29 cellular contexts compared by ENCODE assay signal in genomic region chr6:30565772-30566171, GRCh38. TPM values are rescaled to one million over a fixed set of nuclear protein-coding genes. Genes with fewer than 3 reads are reported as not detected.
DNase-seq lines count a peak whose midpoint lies in the region; ATAC-seq and TF ChIP-seq lines count a peak whose summit lies in the region.
"Had no signal": no experiment of that assay in that cellular context is flagged by ENCODE, and none has a peak within 500 bp of the region (broad histone marks: within the 10 kb centered on the region; RNA-seq: fewer than 3 reads in every experiment).

No MANE protein-coding gene starts in this region.

- H3K4me1 Mint-ChIP-seq in stimulated activated naive CD8-positive, alpha-beta T cell treated with anti-CD3 and anti-CD28 coated beads, Interleukin-15, Interleukin-2, amounts not matched to agents 100 ng/mL and 50 ng/mL, for 24 hours (ENCODE audit: low read depth): peaks cover 30% of the 10 kb centered on the region
- H3K4me1 Mint-ChIP-seq in stimulated activated naive CD8-positive, alpha-beta T cell treated with anti-CD3 and anti-CD28 coated beads, Interleukin-15, amount 100 ng/mL, for 72 hours: peaks cover 44% of the 10 kb centered on the region

- H3K27me3 ChIP-seq in adrenal gland (no peaks in the 10 kb centered on the region), right lobe of liver (no peaks in the 10 kb centered on the region)
- H3K27me3 ChIP-seq: sigmoid colon, tibial nerve had no signal

- no peak for TF ChIP-seq CTCF in adrenal gland (IDR thresholded peaks at IDR 0.05)
- no peak for TF ChIP-seq CTCF in right lobe of liver (IDR thresholded peaks at IDR 0.05)

- intact Hi-C loops in adrenal gland (cut with DNase I) (no loop called here), right lobe of liver (cut with DNase I) (no loop called here), cardiac septum (cut with DNase I) (no loop called here)

- no peak overlapping the region for H3K4me3 Mint-ChIP-seq in stimulated activated naive CD8-positive, alpha-beta T cell treated with anti-CD3 and anti-CD28 coated beads, Interleukin-15, Interleukin-2, amounts not matched to agents 100 ng/mL and 50 ng/mL, for 24 hours
- no peak overlapping the region for H3K4me3 Mint-ChIP-seq in stimulated activated naive CD8-positive, alpha-beta T cell treated with anti-CD3 and anti-CD28 coated beads, Interleukin-15, amount 100 ng/mL, for 72 hours
- H3K4me3 Mint-ChIP-seq: CD8-positive, alpha-beta T cell; immature natural killer cell; memory B cell had no signal

- H3K36me3 ChIP-seq in adrenal gland (replicated peaks in 1 of 2) (peaks cover 0 to 24% of the 10 kb centered on the region in 2 donors), right lobe of liver (no peaks in the 10 kb centered on the region)

- no peaks in the 10 kb centered on the region for H3K27me3 Mint-ChIP-seq in stimulated activated naive CD8-positive, alpha-beta T cell treated with anti-CD3 and anti-CD28 coated beads, Interleukin-15, Interleukin-2, amounts not matched to agents 100 ng/mL and 50 ng/mL, for 24 hours
- no peaks in the 10 kb centered on the region for H3K27me3 Mint-ChIP-seq in stimulated activated naive CD8-positive, alpha-beta T cell treated with anti-CD3 and anti-CD28 coated beads, Interleukin-15, amount 100 ng/mL, for 72 hours
- H3K27me3 Mint-ChIP-seq: memory B cell had no signal

- peaks cover 30% of the 10 kb centered on the region for H3K36me3 Mint-ChIP-seq in stimulated activated naive CD8-positive, alpha-beta T cell treated with anti-CD3 and anti-CD28 coated beads, Interleukin-15, Interleukin-2, amounts not matched to agents 100 ng/mL and 50 ng/mL, for 24 hours (ENCODE audit: low read depth)
- H3K36me3 Mint-ChIP-seq in activated naive CD4-positive, alpha-beta T cell treated with anti-CD3 and anti-CD28 coated beads, Interleukin-2, amount 50 U/mL, for 72 hours: peaks cover 14 to 21% of the 10 kb centered on the region in 2 donors

- no peak overlapping the region for H3K4me3 ChIP-seq in adrenal gland
- no peak overlapping the region for H3K4me3 ChIP-seq in right lobe of liver
- H3K4me3 ChIP-seq: sigmoid colon, tibial nerve had no signal

- no peak for ATAC-seq in stimulated activated naive CD8-positive, alpha-beta T cell treated with anti-CD3 and anti-CD28 coated beads, Interleukin-15, amount 100 ng/mL, for 72 hours
- ATAC-seq in right lobe of liver (peak; percentile 69 to 77 (median 72)), HG03521 (IDR thresholded peaks at IDR 0.05; ENCODE audit: unreplicated experiment) (no peak)
- no peak for ATAC-seq in activated naive CD4-positive, alpha-beta T cell treated with anti-CD3 and anti-CD28 coated beads, Interleukin-2, amount 50 U/mL, for 72 hours
- ATAC-seq: CD8-positive, alpha-beta T cell; HCT116; left colon had no signal

- peaks cover 0 to 12% of the 10 kb centered on the region in 2 donors for H3K4me1 ChIP-seq in adrenal gland (replicated peaks in 1 of 2)
- peaks cover 0 to 62% (median 27%) of the 10 kb centered on the region in 4 donors for H3K4me1 ChIP-seq in right lobe of liver

- TF ChIP-seq POLR2A in adrenal gland (IDR thresholded peaks at IDR 0.05): no peak
- TF ChIP-seq POLR2A in right lobe of liver (IDR thresholded peaks at IDR 0.05): no peak

- H3K9me3 ChIP-seq in adrenal gland (replicated peaks in 1 of 3) (no peaks in the 10 kb centered on the region), right lobe of liver (no peaks in the 10 kb centered on the region)
- H3K9me3 ChIP-seq: sigmoid colon, tibial nerve had no signal

- no peaks in the 10 kb centered on the region for H3K9me3 Mint-ChIP-seq in stimulated activated naive CD8-positive, alpha-beta T cell treated with anti-CD3 and anti-CD28 coated beads, Interleukin-15, Interleukin-2, amounts not matched to agents 100 ng/mL and 50 ng/mL, for 24 hours
- H3K9me3 Mint-ChIP-seq in stimulated activated naive CD8-positive, alpha-beta T cell treated with anti-CD3 and anti-CD28 coated beads, Interleukin-15, amount 100 ng/mL, for 72 hours: no peaks in the 10 kb centered on the region
- H3K9me3 Mint-ChIP-seq in activated naive CD4-positive, alpha-beta T cell treated with anti-CD3 and anti-CD28 coated beads, Interleukin-2, amount 50 U/mL, for 72 hours: no peaks in the 10 kb centered on the region
- H3K9me3 Mint-ChIP-seq: brain; CD8-positive, alpha-beta T cell; immature natural killer cell; memory B cell had no signal

- H3K27ac Mint-ChIP-seq in stimulated activated naive CD8-positive, alpha-beta T cell treated with anti-CD3 and anti-CD28 coated beads, Interleukin-15, Interleukin-2, amounts not matched to agents 100 ng/mL and 50 ng/mL, for 24 hours: peak overlapping the region; percentile 32
- H3K27ac Mint-ChIP-seq in stimulated activated naive CD8-positive, alpha-beta T cell treated with anti-CD3 and anti-CD28 coated beads, Interleukin-15, amount 100 ng/mL, for 72 hours: no peak overlapping the region
- no peak overlapping the region for H3K27ac Mint-ChIP-seq in activated naive CD4-positive, alpha-beta T cell treated with anti-CD3 and anti-CD28 coated beads, Interleukin-2, amount 50 U/mL, for 72 hours
- H3K27ac Mint-ChIP-seq: memory B cell, progenitor cell of endocrine pancreas had no signal

- H3K27ac ChIP-seq in adrenal gland: no peak overlapping the region
- H3K27ac ChIP-seq in right lobe of liver: peak overlapping the region in 2 of 3 donors; percentile 80 to 88
- H3K27ac ChIP-seq: KMS-11, sigmoid colon, tibial nerve, WERI-Rb-1 had no signal

- no peak for DNase-seq in stimulated activated naive CD8-positive, alpha-beta T cell treated with anti-CD3 and anti-CD28 coated beads, Interleukin-15, amount 100 ng/mL, for 72 hours
- peak in 4 of 7 donors; percentile 50 to 73 (median 60) for DNase-seq in adrenal gland
- peak; percentile 77 to 86 (median 82) for DNase-seq in right lobe of liver
- DNase-seq in cardiac septum (ENCODE audit: low spot score): no peak
- DNase-seq in NCI-H82 (lab: John Stamatoyannopoulos, UW): no peak
- no peak for DNase-seq in activated naive CD4-positive, alpha-beta T cell treated with anti-CD3 and anti-CD28 coated beads, Interleukin-2, amount 50 U/mL, for 72 hours (ENCODE audit: low spot score in 2 of 2)
- DNase-seq: activated CD4-positive, alpha-beta T cell treated with anti-CD3 and anti-CD28 coated beads for 48 hours; activated CD8-positive, alpha-beta memory T cell treated with anti-CD3 and anti-CD28 coated beads for 24 hours; activated gamma-delta T cell treated with Interleukin-2 at 50 U/mL for 16 hours; activated T-cell treated with anti-CD3 and anti-CD28 coated beads, Interleukin-2, amount 50 U/mL, for 1 hour; CD8-positive, alpha-beta T cell; immature natural killer cell; left colon; NCI-H1417 treated with DMSO at 0.1 percent for 48 hours; NCI-H2029 treated with DMSO at 0.1 percent for 48 hours; NCI-H526 treated with DMSO at 0.1 percent for 48 hours; SHP77 treated with DMSO at 0.1 percent for 48 hours; sigmoid colon; stimulated activated CD4-positive, alpha-beta T cell treated with anti-CD3 and anti-CD28 coated beads, Interleukin-12 subunit alpha, Interleukin-12 subunit beta, amount 100 ng/mL, for 4 hours; stimulated activated CD4-positive, alpha-beta T cell treated with anti-CD3 and anti-CD28 coated beads, Interleukin-2, amount 100 ng/mL, for 48 hours; WERI-Rb-1 had no signal

RNA-seq across cellular contexts. Expression of gene ABCF1, which starts 5.5 kb away (rescaled TPM):
- total RNA-seq in adrenal gland (10 to 100 TPM; 24.6 to 53.1 (median 36.2) TPM), right lobe of liver (10 to 100 TPM; 23.3 to 35.2 (median 26.8) TPM), cardiac septum (44.2 TPM)
- 10 to 100 TPM; 18.7 to 75.2 (median 41.3) TPM for polyA plus RNA-seq in adrenal gland
- total RNA-seq in activated naive CD4-positive, alpha-beta T cell treated with anti-CD3 and anti-CD28 coated beads, Interleukin-2, amount 50 U/mL, for 72 hours: 10 to 100 TPM; 84.7 to 91.3 TPM

RNA-seq across cellular contexts. Expression of gene PRR3, which starts 8.7 kb away (rescaled TPM):
- 10 to 100 TPM in 4 of 8 donors, 1 to 10 TPM in 4; 1.8 to 14.7 (median 9.7) TPM for total RNA-seq in adrenal gland
- 10 to 100 TPM; 20.3 to 25.5 (median 22.8) TPM for polyA plus RNA-seq in adrenal gland
- 1 to 10 TPM; 2.3 to 3.8 (median 2.6) TPM for total RNA-seq in right lobe of liver
- 3.2 TPM for total RNA-seq in cardiac septum
- 10 to 100 TPM; 19.8 to 27.4 TPM for total RNA-seq in activated naive CD4-positive, alpha-beta T cell treated with anti-CD3 and anti-CD28 coated beads, Interleukin-2, amount 50 U/mL, for 72 hours

RNA-seq across cellular contexts. Expression of gene GNL1, which starts 9.5 kb away (rescaled TPM):
- total RNA-seq in adrenal gland (10 to 100 TPM; 27.4 to 75.6 (median 57.7) TPM), right lobe of liver (10 to 100 TPM in 5 of 6 experiments, 1 to 10 TPM in 1; 5.1 to 25.6 (median 19.8) TPM), cardiac septum (19.6 TPM)
- 10 to 100 TPM; 33.2 to 86.7 (median 72.5) TPM for polyA plus RNA-seq in adrenal gland
- 100 to 1,000 TPM; 107 to 139 TPM for total RNA-seq in activated naive CD4-positive, alpha-beta T cell treated with anti-CD3 and anti-CD28 coated beads, Interleukin-2, amount 50 U/mL, for 72 hours

RNA-seq across cellular contexts. Expression of gene PPP1R10, which starts 51.3 kb away (rescaled TPM):
- total RNA-seq in adrenal gland (100 to 1,000 TPM in 1 of 8 donors, 10 to 100 TPM in 7; 33.3 to 102 (median 72.0) TPM), right lobe of liver (10 to 100 TPM; 19.0 to 45.1 (median 32.4) TPM), cardiac septum (30.0 TPM)
- 10 to 100 TPM; 28.8 to 99.1 (median 61.1) TPM for polyA plus RNA-seq in adrenal gland
- total RNA-seq in activated naive CD4-positive, alpha-beta T cell treated with anti-CD3 and anti-CD28 coated beads, Interleukin-2, amount 50 U/mL, for 72 hours: 10 to 100 TPM; 92.1 to 96.8 TPM

RNA-seq across cellular contexts. Expression of gene MRPS18B, which starts 51.9 kb away (rescaled TPM):
- total RNA-seq in adrenal gland (100 to 1,000 TPM in 1 of 8 donors, 10 to 100 TPM in 7; 51.0 to 105 (median 74.8) TPM), right lobe of liver (10 to 100 TPM; 43.3 to 73.9 (median 56.2) TPM), cardiac septum (96.1 TPM)
- polyA plus RNA-seq in adrenal gland: 10 to 100 TPM; 43.0 to 90.5 (median 48.5) TPM
- 100 to 1,000 TPM in 1 of 2 donors, 10 to 100 TPM in 1; 99.8 to 100 TPM for total RNA-seq in activated naive CD4-positive, alpha-beta T cell treated with anti-CD3 and anti-CD28 coated beads, Interleukin-2, amount 50 U/mL, for 72 hours

Comparison
In these comparisons a context has a peak if more than half of its experiments do, and no peak if none do; other contexts are left out.
1. ATAC-seq: peak in right lobe of liver (4 of 4); none in stimulated activated naive CD8-positive, alpha-beta T cell treated with anti-CD3 and anti-CD28 coated beads, Interleukin-15, amount 100 ng/mL, for 72 hours (single experiment), HG03521 (single experiment) and activated naive CD4-positive, alpha-beta T cell treated with anti-CD3 and anti-CD28 coated beads, Interleukin-2, amount 50 U/mL, for 72 hours (0 of 2).
2. DNase-seq: peak in adrenal gland (4 of 7) and right lobe of liver (3 of 3); none in stimulated activated naive CD8-positive, alpha-beta T cell treated with anti-CD3 and anti-CD28 coated beads, Interleukin-15, amount 100 ng/mL, for 72 hours (0 of 2), cardiac septum (single experiment), NCI-H82 (single experiment) and activated naive CD4-positive, alpha-beta T cell treated with anti-CD3 and anti-CD28 coated beads, Interleukin-2, amount 50 U/mL, for 72 hours (0 of 2).
3. H3K27ac ChIP-seq: peak in right lobe of liver (2 of 3); none in adrenal gland (0 of 5).